1 cellular context compared by ENCODE assay signal in genomic region chr3:31377045-31377642, GRCh38.
A peak's percentile ranks its signal among the peaks of the same experiment; 100 is the strongest.
TF ChIP-seq lines count a peak whose summit lies in the region.

No MANE protein-coding gene starts in this region.

TF ChIP-seq in HCT116, 20 proteins besides CTCF, POLR2A, EP300 and RAD21 (continued from another document):
- TF ChIP-seq MAX (IDR thresholded peaks at IDR 0.05) = peak; percentile 74
- TF ChIP-seq EGR1 (IDR thresholded peaks at IDR 0.05; ENCODE audit: low read depth) = no peak
- peak; percentile 90 for TF ChIP-seq SP1 (IDR thresholded peaks at IDR 0.05; ENCODE audit: low read depth)
